Comparison of ENCODE assay signal across 1 cellular context in the genomic region with DNA sequence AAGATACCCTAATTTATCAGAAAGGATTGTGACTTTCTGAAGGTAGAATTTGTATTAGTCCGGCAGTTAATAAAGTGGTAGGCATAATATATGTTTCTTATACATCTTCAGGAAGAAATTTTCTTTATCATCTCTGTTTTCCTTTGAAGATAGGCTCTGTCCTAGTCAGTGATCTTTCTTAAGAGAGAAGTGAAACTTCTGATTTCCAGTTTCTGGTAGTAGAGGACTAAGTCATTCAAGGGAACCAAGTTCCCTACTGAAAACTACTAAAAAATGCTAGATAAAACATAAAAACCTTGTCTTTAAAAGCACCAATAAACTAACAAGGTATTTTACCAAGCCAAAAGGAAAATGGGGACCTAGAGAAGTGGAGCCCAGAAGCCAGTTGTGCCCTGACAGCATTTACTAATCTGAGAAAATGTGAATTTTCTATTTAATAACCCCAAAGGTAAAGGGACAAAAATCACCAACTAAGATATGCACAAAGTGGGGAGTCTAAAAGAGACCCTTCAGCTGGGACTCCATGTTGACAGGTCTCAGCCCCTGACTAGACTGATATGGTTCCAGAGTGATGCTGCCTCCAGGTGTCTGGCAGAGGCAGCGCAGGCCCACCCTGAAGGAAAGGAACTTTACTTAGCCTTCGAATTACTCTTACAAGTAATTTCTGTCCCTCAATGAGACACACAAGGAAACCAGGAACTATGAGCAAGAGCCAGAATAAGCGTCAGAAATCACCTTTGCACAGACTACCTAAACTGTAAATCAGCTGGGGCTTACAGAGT.
TF ChIP-seq lines count a peak whose summit lies in the region.

No MANE protein-coding gene starts in this region.

TF ChIP-seq in K562, 482 proteins besides CTCF, POLR2A, EP300 and RAD21 (continued from another document):
- TF ChIP-seq DMBX1 (CRISPR knock-in tag; IDR thresholded peaks at IDR 0.05; ENCODE audit: borderline replicate concordance) (no peak), NCOA4 (IDR thresholded peaks at IDR 0.05; ENCODE audit: partially characterized antibody) (no peak), ZNF384 (IDR thresholded peaks at IDR 0.05; ENCODE audit: low read depth, low read length) (no peak)
